Comparison of ENCODE assay signal across 25 cellular contexts in genomic region chr18:58038063-58038462, GRCh38. TPM values are rescaled to one million over a fixed set of nuclear protein-coding genes. Genes with fewer than 3 reads are reported as not detected.
A peak's percentile ranks its signal among the peaks of the same experiment; 100 is the strongest.
DNase-seq lines count a peak whose midpoint lies in the region; ATAC-seq, FAIRE-seq and TF ChIP-seq lines count a peak whose summit lies in the region.
"Had no signal": no experiment of that assay in that cellular context is flagged by ENCODE, and none has a peak within 500 bp of the region (broad histone marks: within the 10 kb centered on the region; RNA-seq: fewer than 3 reads in every experiment).

No MANE protein-coding gene starts in this region.

- H3K27ac ChIP-seq in K562 (ENCODE audit: extremely low read depth, low read depth, low read length), result no peak overlapping the region
- H3K27ac ChIP-seq: BLaER1, breast epithelium, Peyer's patch, SJSA1, vagina had no signal

- no peak for TF ChIP-seq POLR2A in K562 (conservative IDR thresholded peaks at IDR 0.05)

- no peak for TF ChIP-seq EP300 in K562 (IDR thresholded peaks at IDR 0.05; ENCODE audit: low read length)

- no peaks in the 10 kb centered on the region for H3K36me3 Mint-ChIP-seq in activated CD8-positive, alpha-beta T cell treated with anti-CD3 and anti-CD28 coated beads, Interleukin-2, amount 10 ng/mL, durations not matched to agents 7 days and 5 days (ENCODE audit: low read depth)
- H3K36me3 Mint-ChIP-seq: stimulated activated memory B cell treated with anti-CD40 and anti-IgM and Interleukin-4, amounts not matched to agents 10 μg/mL and 1 μg/mL and 100 μg/mL, for 72 hours had no signal

- H3K9me3 ChIP-seq in K562 (replicated peaks; ENCODE audit: control insufficient read depth, insufficient read depth, low read depth, low read length), result no peaks in the 10 kb centered on the region
- H3K9me3 ChIP-seq: BLaER1, breast epithelium, Peyer's patch, SJSA1, vagina had no signal

- intact Hi-C loops in K562 (cut with micrococcal nuclease), result no loop called here

- H3K36me3 ChIP-seq in K562 (ENCODE audit: control insufficient read depth, insufficient read depth, low read length), result no peaks in the 10 kb centered on the region
- H3K36me3 ChIP-seq: BLaER1, breast epithelium, Peyer's patch, SJSA1, vagina had no signal

- ATAC-seq in K562, result no peak
- ATAC-seq in HG03469 (IDR thresholded peaks at IDR 0.05; ENCODE audit: unreplicated experiment), result no peak
- no peak for ATAC-seq in activated CD8-positive, alpha-beta T cell treated with anti-CD3 and anti-CD28 coated beads, Interleukin-2, amount 10 ng/mL, durations not matched to agents 7 days and 5 days
- ATAC-seq: stimulated activated memory B cell treated with anti-CD40 and anti-IgM and Interleukin-4, amounts not matched to agents 10 μg/mL and 1 μg/mL and 100 μg/mL, for 72 hours had no signal

- H3K4me1 Mint-ChIP-seq in activated CD8-positive, alpha-beta T cell treated with anti-CD3 and anti-CD28 coated beads, Interleukin-2, amount 10 ng/mL, durations not matched to agents 7 days and 5 days (ENCODE audit: low read depth), result peaks cover 9% of the 10 kb centered on the region

- DNase-seq in GM18507 (ENCODE audit: extremely low spot score, insufficient read length, low read depth) (no peak), Kasumi-1 (lab: John Stamatoyannopoulos, UW) (peak; percentile 57 to 72), OCI-M1 (lab: John Stamatoyannopoulos, UW) (peak; percentile 24), K562 (ENCODE audit: extremely low read depth in 1 of 4, low spot score in 3 of 4) (no peak), EL (no peak)
- DNase-seq in activated effector memory CD4-positive, alpha-beta T cell treated with anti-CD3 and anti-CD28 coated beads, Interleukin-2, amount 50 U/mL, for 16 hours, result no peak
- no peak for DNase-seq in activated CD8-positive, alpha-beta T cell treated with anti-CD3 and anti-CD28 coated beads, Interleukin-2, amount 10 ng/mL, durations not matched to agents 7 days and 5 days
- DNase-seq: activated CD4-positive, alpha-beta memory T cell treated with anti-CD3 and anti-CD28 coated beads, Interleukin-2, amount 10 ng/mL, durations not matched to agents 7 days and 5 days; activated naive CD4-positive, alpha-beta T cell treated with Interleukin-2 at 50 U/mL for 16 hours; amniotic stem cell; Calu3; cortex of kidney; kidney glomerular epithelial cell; mesenchymal stem cell; NCI-H1694; NCI-H2171 treated with DMSO at 0.1 percent for 48 hours; nucleus accumbens; Peyer's patch; small intestine had no signal

- no peak overlapping the region for H2AFZ ChIP-seq in K562 (ENCODE audit: low read depth, low read length)

- H3K4me3 ChIP-seq in K562, result no peak overlapping the region
- H3K4me3 ChIP-seq: BLaER1, breast epithelium, Peyer's patch, SJSA1, vagina had no signal

- no peaks in the 10 kb centered on the region for H3K27me3 ChIP-seq in K562 (ENCODE audit: control insufficient read depth in 2 of 2, insufficient read depth in 2 of 2, low read length in 2 of 2)
- H3K27me3 ChIP-seq: BLaER1, Peyer's patch, SJSA1, vagina had no signal

- H3K9me1 ChIP-seq in K562 (ENCODE audit: control insufficient read depth, insufficient read depth, low read length), result no peaks in the 10 kb centered on the region

- H3K27me3 Mint-ChIP-seq in activated CD8-positive, alpha-beta T cell treated with anti-CD3 and anti-CD28 coated beads, Interleukin-2, amount 10 ng/mL, durations not matched to agents 7 days and 5 days (ENCODE audit: low read depth), result peaks cover 35% of the 10 kb centered on the region
- H3K27me3 Mint-ChIP-seq: stimulated activated memory B cell treated with anti-CD40 and anti-IgM and Interleukin-4, amounts not matched to agents 10 μg/mL and 1 μg/mL and 100 μg/mL, for 72 hours had no signal

- H3K4me3 Mint-ChIP-seq in activated CD8-positive, alpha-beta T cell treated with anti-CD3 and anti-CD28 coated beads, Interleukin-2, amount 10 ng/mL, durations not matched to agents 7 days and 5 days, result no peak overlapping the region
- H3K4me3 Mint-ChIP-seq: activated CD4-positive, alpha-beta memory T cell treated with anti-CD3 and anti-CD28 coated beads, Interleukin-2, amount 10 ng/mL, durations not matched to agents 7 days and 5 days; stimulated activated memory B cell treated with anti-CD40 and anti-IgM and Interleukin-4, amounts not matched to agents 10 μg/mL and 1 μg/mL and 100 μg/mL, for 72 hours had no signal

- FAIRE-seq in GM18507 (lab: Jason Lieb, UNC) (peak; percentile 76), K562 (lab: Jason Lieb, UNC) (no peak)
- FAIRE-seq: small intestine had no signal

- H3K4me2 ChIP-seq in K562 (ENCODE audit: insufficient read depth, low read length), result no peak overlapping the region
- H3K4me2 ChIP-seq: BLaER1 had no signal

- CTCF ChIA-PET in K562 (lab: Yijun Ruan, JAX; ENCODE audit: low intra/inter-chr PET ratio), result no interaction called here
- CTCF ChIA-PET in activated CD8-positive, alpha-beta T cell treated with anti-CD3 and anti-CD28 coated beads, Interleukin-2, amount 10 ng/mL, durations not matched to agents 7 days and 5 days (lab: Charles Lee), result interaction anchor here (0.7 to 2.0 kb wide), 3 partner anchors 18 to 726 kb away, joined by 3 to 4 read pairs (median 3); no protein-coding TSS in a partner anchor

- no peak for TF ChIP-seq RAD21 in K562 (CRISPR knock-in tag; conservative IDR thresholded peaks at IDR 0.05 in 1 of 2, IDR thresholded peaks at IDR 0.05 in 1 of 2)

- no peaks in the 10 kb centered on the region for H3K79me2 ChIP-seq in K562 (ENCODE audit: control insufficient read depth, insufficient read depth, low read length)

- BruUV-seq in K562 (replicated peaks; lab: Mats Ljungman, UMichigan), result no TSS peak

- POLR2A ChIA-PET in K562 (lab: Yijun Ruan, JAX), result no interaction called here
- POLR2A ChIA-PET in activated CD8-positive, alpha-beta T cell treated with anti-CD3 and anti-CD28 coated beads, Interleukin-2, amount 10 ng/mL, durations not matched to agents 7 days and 5 days (lab: Charles Lee), result no interaction called here

- no peak overlapping the region for H3K9ac ChIP-seq in K562 (ENCODE audit: insufficient read depth in 1 of 2, low read depth in 2 of 2, low read length in 2 of 2)
- H3K9ac ChIP-seq: BLaER1 had no signal

- in situ Hi-C loops in K562 (cut with MboI), result no loop called here

- H4K20me1 ChIP-seq in K562 (replicated peaks; ENCODE audit: control insufficient read depth, insufficient read depth, low read length), result no peaks in the 10 kb centered on the region
- H4K20me1 ChIP-seq: BLaER1 had no signal

- H3K4me1 ChIP-seq in K562 (replicated peaks in 1 of 2; ENCODE audit: control insufficient read depth in 2 of 2, insufficient read depth in 2 of 2, low read length in 2 of 2), result peaks cover 10 to 15% of the 10 kb centered on the region in 2 experiments; a peak in 4 of 5 replicates
- H3K4me1 ChIP-seq: breast epithelium had no signal

- no peaks in the 10 kb centered on the region for H3K9me3 Mint-ChIP-seq in activated CD8-positive, alpha-beta T cell treated with anti-CD3 and anti-CD28 coated beads, Interleukin-2, amount 10 ng/mL, durations not matched to agents 7 days and 5 days (ENCODE audit: insufficient read depth)
- H3K9me3 Mint-ChIP-seq: activated CD4-positive, alpha-beta memory T cell treated with anti-CD3 and anti-CD28 coated beads, Interleukin-2, amount 10 ng/mL, durations not matched to agents 7 days and 5 days; stimulated activated memory B cell treated with anti-CD40 and anti-IgM and Interleukin-4, amounts not matched to agents 10 μg/mL and 1 μg/mL and 100 μg/mL, for 72 hours had no signal

- no peak overlapping the region for H3K27ac Mint-ChIP-seq in activated CD8-positive, alpha-beta T cell treated with anti-CD3 and anti-CD28 coated beads, Interleukin-2, amount 10 ng/mL, durations not matched to agents 7 days and 5 days
- H3K27ac Mint-ChIP-seq: activated CD4-positive, alpha-beta memory T cell treated with anti-CD3 and anti-CD28 coated beads, Interleukin-2, amount 10 ng/mL, durations not matched to agents 7 days and 5 days; stimulated activated memory B cell treated with anti-CD40 and anti-IgM and Interleukin-4, amounts not matched to agents 10 μg/mL and 1 μg/mL and 100 μg/mL, for 72 hours had no signal

- 88% methylated on average over 3 of the region's 3 CpGs for WGBS in K562 (ENCODE audit: insufficient coverage, low coverage, missing lambda C conversion rate)

- TF ChIP-seq CTCF in K562 (IDR thresholded peaks at IDR 0.05 in 2 of 3, conservative IDR thresholded peaks at IDR 0.05 in 1 of 3; ENCODE audit: insufficient read depth in 2 of 3, low read depth in 1 of 3, low read length in 3 of 3), result no peak

TF ChIP-seq in K562, 482 proteins besides CTCF, POLR2A, EP300 and RAD21:
- TF ChIP-seq ZFP36 (IDR thresholded peaks at IDR 0.05; ENCODE audit: low read depth, low read length, partially characterized antibody), result peak; percentile 36
- no peak for TF ChIP-seq PHB (CRISPR knock-in tag; IDR thresholded peaks at IDR 0.05)
- peak; percentile 56; the same call in 1 of the 2 replicates for TF ChIP-seq SPI1 (IDR thresholded peaks at IDR 0.05; ENCODE audit: borderline replicate concordance, low read depth, low read length)

RNA-seq across cellular contexts. Expression of gene NEDD4L, which starts 6.0 kb away (rescaled TPM):
- total RNA-seq in K562 (2011; cell fraction: chromatin; rRNA removed; ENCODE audit: low replicate concordance), result 85.7 and 138 TPM in 2 replicates
- 40.2 and 48.4 TPM in 2 replicates for total RNA-seq in K562 (2011; cell fraction: nucleolus; rRNA removed)
- total RNA-seq in K562 (2011; cell fraction: nucleoplasm; rRNA removed), result 71.6 and 95.8 TPM in 2 replicates
- total RNA-seq in K562 (2014; rRNA removed), result 17.3 and 21.3 TPM in 2 replicates
- total RNA-seq in K562 (2014; rRNA removed; fragmentation: Illumina TruSeq; extraction: Trizol), result 16.3 and 21.7 TPM in 2 replicates
- 14.4 and 16.5 TPM in 2 replicates for total RNA-seq in K562 (2015; rRNA removed; fragmentation: Illumina TruSeq; extraction: Trizol)
- 32.7 and 33.4 TPM in 2 replicates for total RNA-seq in K562 (2021)
- polyA plus RNA-seq in K562 (2011; rRNA removed), result 11.5 and 19.9 TPM in 2 replicates
- 10.1 and 20.6 TPM in 2 replicates for polyA plus RNA-seq in K562 (2011; cell fraction: cytosol; rRNA removed)
- polyA plus RNA-seq in K562 (2011; cell fraction: nucleus; rRNA removed), result 23.6 and 40.4 TPM in 2 replicates
- 17.9 and 22.9 TPM in 2 replicates for polyA plus RNA-seq in K562 (2012)
- 23.9 and 27.0 TPM in 2 replicates for polyA plus RNA-seq in K562 (2014; fragmentation: Illumina TruSeq; extraction: Trizol)
- 10 to 100 TPM in 1 of 2 experiments, 1 to 10 TPM in 1; 8.1 to 11.1 TPM for polyA plus RNA-seq in K562 (2014; fragmentation: Nextera tagmentation; extraction: Ambion mirVana)
- 22.5 and 25.2 TPM in 2 replicates for polyA plus RNA-seq in K562 (2014; rRNA removed)
- polyA minus RNA-seq in K562 (2011; rRNA and poly(A)+ RNA removed), result 31.3 and 33.1 TPM in 2 replicates
- polyA minus RNA-seq in K562 (2011; cell fraction: cytosol; rRNA and poly(A)+ RNA removed), result 15.2 and 15.9 TPM in 2 replicates
- 30.0 and 35.5 TPM in 2 replicates for polyA minus RNA-seq in K562 (2011; cell fraction: nucleus; rRNA and poly(A)+ RNA removed)
- 1 to 10 TPM; 3.4 to 4.3 TPM for total RNA-seq in activated CD8-positive, alpha-beta T cell treated with anti-CD3 and anti-CD28 coated beads, Interleukin-2, amount 10 ng/mL, durations not matched to agents 7 days and 5 days

Comparison
In these comparisons a context has a peak if more than half of its experiments do, and no peak if none do; other contexts are left out.
1. DNase-seq: peak in Kasumi-1 (2 of 2) and OCI-M1 (single experiment); none in GM18507 (single experiment), K562 (0 of 4), EL (single experiment), activated effector memory CD4-positive, alpha-beta T cell treated with anti-CD3 and anti-CD28 coated beads, Interleukin-2, amount 50 U/mL, for 16 hours (single experiment) and activated CD8-positive, alpha-beta T cell treated with anti-CD3 and anti-CD28 coated beads, Interleukin-2, amount 10 ng/mL, durations not matched to agents 7 days and 5 days (single experiment).